In the genomic region with DNA sequence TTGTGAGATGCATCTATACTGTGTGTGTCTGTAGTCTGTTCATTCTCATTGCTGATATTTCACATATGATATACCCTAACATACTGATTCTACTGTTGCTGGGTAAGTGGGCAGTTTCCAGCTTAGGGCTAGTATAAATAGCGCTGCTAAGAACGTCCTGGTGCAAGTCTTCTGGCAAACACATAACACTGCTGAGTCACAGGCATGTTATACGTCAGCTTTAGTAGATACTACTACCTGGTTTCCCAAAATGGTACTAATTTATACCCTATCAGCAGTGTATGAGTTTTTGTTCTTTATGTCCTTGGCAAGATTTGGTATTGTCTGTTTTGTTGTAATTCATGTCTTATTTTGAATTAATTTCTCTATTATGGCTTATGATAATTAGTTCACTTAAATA, we compare ENCODE assay signal across 12 cellular contexts. TPM values are rescaled to one million over a fixed set of nuclear protein-coding genes. Genes with fewer than 3 reads are reported as not detected.
DNase-seq lines count a peak whose midpoint lies in the region; ATAC-seq lines count a peak whose summit lies in the region.
"Had no signal": no experiment of that assay in that cellular context is flagged by ENCODE, and none has a peak within 500 bp of the region (broad histone marks: within the 10 kb centered on the region; RNA-seq: fewer than 3 reads in every experiment).

No MANE protein-coding gene starts in this region.

- intact Hi-C loops in activated T-helper 1 cell treated with anti-CD3 and anti-CD28 coated beads, Interleukin-12 subunit alpha, Interleukin-12 subunit beta, Interleukin-2, Interleukin-4 antibody, amounts not matched to agents 30 ng/mL and 10 ng/mL and 1 ng/mL, durations not matched to agents 14 hours and 24 hours and 36 hours (cut with micrococcal nuclease): loop anchor here (5.0 to 10.0 kb wide), 2 partner anchors 594 to 1761 kb away; partner anchors contain the start of genes GCC2, SEPTIN10 and SOWAHC
- intact Hi-C loops in Right ventricle myocardium superior (cut with DNase I): no loop called here

- peak overlapping the region; percentile 66 for H3K27ac Mint-ChIP-seq in activated naive CD4-positive, alpha-beta T cell treated with anti-CD3 and anti-CD28 coated beads, Interleukin-2, amount 50 U/mL, for 24 hours
- H3K27ac Mint-ChIP-seq in activated T-helper 1 cell treated with anti-CD3 and anti-CD28 coated beads, Interleukin-12 subunit alpha, Interleukin-12 subunit beta, Interleukin-2, Interleukin-4 antibody, amounts not matched to agents 30 ng/mL and 10 ng/mL and 1 ng/mL, durations not matched to agents 14 hours and 24 hours and 36 hours: peak overlapping the region; percentile 95
- no peak overlapping the region for H3K27ac Mint-ChIP-seq in stimulated activated memory B cell treated with anti-CD40 and anti-IgM and Interleukin-4, amounts not matched to agents 10 μg/mL and 1 μg/mL and 100 μg/mL, for 72 hours

- peaks cover 2% of the 10 kb centered on the region for H3K27me3 Mint-ChIP-seq in activated naive CD4-positive, alpha-beta T cell treated with anti-CD3 and anti-CD28 coated beads, Interleukin-2, amount 50 U/mL, for 24 hours
- H3K27me3 Mint-ChIP-seq in activated T-helper 1 cell treated with anti-CD3 and anti-CD28 coated beads, Interleukin-12 subunit alpha, Interleukin-12 subunit beta, Interleukin-2, Interleukin-4 antibody, amounts not matched to agents 30 ng/mL and 10 ng/mL and 1 ng/mL, durations not matched to agents 14 hours and 24 hours and 36 hours (ENCODE audit: insufficient read depth): no peaks in the 10 kb centered on the region
- no peaks in the 10 kb centered on the region for H3K27me3 Mint-ChIP-seq in stimulated activated memory B cell treated with anti-CD40 and anti-IgM and Interleukin-4, amounts not matched to agents 10 μg/mL and 1 μg/mL and 100 μg/mL, for 72 hours

- peaks cover 38% of the 10 kb centered on the region for H3K4me1 Mint-ChIP-seq in activated naive CD4-positive, alpha-beta T cell treated with anti-CD3 and anti-CD28 coated beads, Interleukin-2, amount 50 U/mL, for 24 hours
- peaks cover 18% of the 10 kb centered on the region for H3K4me1 Mint-ChIP-seq in activated T-helper 1 cell treated with anti-CD3 and anti-CD28 coated beads, Interleukin-12 subunit alpha, Interleukin-12 subunit beta, Interleukin-2, Interleukin-4 antibody, amounts not matched to agents 30 ng/mL and 10 ng/mL and 1 ng/mL, durations not matched to agents 14 hours and 24 hours and 36 hours (ENCODE audit: low read depth)
- peaks cover 29% of the 10 kb centered on the region for H3K4me1 Mint-ChIP-seq in stimulated activated memory B cell treated with anti-CD40 and anti-IgM and Interleukin-4, amounts not matched to agents 10 μg/mL and 1 μg/mL and 100 μg/mL, for 72 hours

- no peak for DNase-seq in activated naive CD4-positive, alpha-beta T cell (lab: John Stamatoyannopoulos, UW)
- no peak for DNase-seq in activated T-helper 1 cell treated with anti-CD3 and anti-CD28 coated beads, Interleukin-12 subunit alpha, Interleukin-12 subunit beta, Interleukin-2, Interleukin-4 antibody, amounts not matched to agents 30 ng/mL and 10 ng/mL and 1 ng/mL, durations not matched to agents 14 hours and 24 hours and 36 hours (ENCODE audit: low spot score)
- no peak for DNase-seq in Right ventricle myocardium superior
- no peak for DNase-seq in AG08395 (ENCODE audit: low spot score)
- DNase-seq in NCI-H510A treated with DMSO at 0.1 percent for 48 hours (lab: John Stamatoyannopoulos, UW): no peak
- no peak for DNase-seq in NCI-H2107 treated with DMSO at 0.1 percent for 48 hours (lab: John Stamatoyannopoulos, UW; ENCODE audit: unreplicated experiment)
- DNase-seq: foreskin melanocyte; NCI-H748 treated with DMSO at 0.1 percent for 48 hours; stimulated activated CD4-positive, alpha-beta T cell treated with anti-CD3 and anti-CD28 coated beads, Interleukin-2, amount 100 ng/mL, for 24 hours; tibial artery had no signal

- no peaks in the 10 kb centered on the region for H3K9me3 Mint-ChIP-seq in activated naive CD4-positive, alpha-beta T cell treated with anti-CD3 and anti-CD28 coated beads, Interleukin-2, amount 50 U/mL, for 24 hours
- no peaks in the 10 kb centered on the region for H3K9me3 Mint-ChIP-seq in activated T-helper 1 cell treated with anti-CD3 and anti-CD28 coated beads, Interleukin-12 subunit alpha, Interleukin-12 subunit beta, Interleukin-2, Interleukin-4 antibody, amounts not matched to agents 30 ng/mL and 10 ng/mL and 1 ng/mL, durations not matched to agents 14 hours and 24 hours and 36 hours
- no peaks in the 10 kb centered on the region for H3K9me3 Mint-ChIP-seq in stimulated activated memory B cell treated with anti-CD40 and anti-IgM and Interleukin-4, amounts not matched to agents 10 μg/mL and 1 μg/mL and 100 μg/mL, for 72 hours

- peak; percentile 63 for ATAC-seq in Right ventricle myocardium superior (ENCODE audit: poor library complexity)
- no peak for ATAC-seq in stimulated activated memory B cell treated with anti-CD40 and anti-IgM and Interleukin-4, amounts not matched to agents 10 μg/mL and 1 μg/mL and 100 μg/mL, for 72 hours

- peaks cover 5% of the 10 kb centered on the region for H3K36me3 Mint-ChIP-seq in activated naive CD4-positive, alpha-beta T cell treated with anti-CD3 and anti-CD28 coated beads, Interleukin-2, amount 50 U/mL, for 24 hours
- peaks cover 22% of the 10 kb centered on the region for H3K36me3 Mint-ChIP-seq in activated T-helper 1 cell treated with anti-CD3 and anti-CD28 coated beads, Interleukin-12 subunit alpha, Interleukin-12 subunit beta, Interleukin-2, Interleukin-4 antibody, amounts not matched to agents 30 ng/mL and 10 ng/mL and 1 ng/mL, durations not matched to agents 14 hours and 24 hours and 36 hours (ENCODE audit: low read depth)
- peaks cover 26% of the 10 kb centered on the region for H3K36me3 Mint-ChIP-seq in stimulated activated memory B cell treated with anti-CD40 and anti-IgM and Interleukin-4, amounts not matched to agents 10 μg/mL and 1 μg/mL and 100 μg/mL, for 72 hours

- peak overlapping the region; percentile 91 for H3K4me3 Mint-ChIP-seq in activated naive CD4-positive, alpha-beta T cell treated with anti-CD3 and anti-CD28 coated beads, Interleukin-2, amount 50 U/mL, for 24 hours
- H3K4me3 Mint-ChIP-seq in activated T-helper 1 cell treated with anti-CD3 and anti-CD28 coated beads, Interleukin-12 subunit alpha, Interleukin-12 subunit beta, Interleukin-2, Interleukin-4 antibody, amounts not matched to agents 30 ng/mL and 10 ng/mL and 1 ng/mL, durations not matched to agents 14 hours and 24 hours and 36 hours: peak overlapping the region; percentile 90
- peak overlapping the region; percentile 84 for H3K4me3 Mint-ChIP-seq in stimulated activated memory B cell treated with anti-CD40 and anti-IgM and Interleukin-4, amounts not matched to agents 10 μg/mL and 1 μg/mL and 100 μg/mL, for 72 hours

RNA-seq across cellular contexts. Expression of gene NPHP1, which starts 1.2 kb away (rescaled TPM):
- total RNA-seq in activated T-helper 1 cell treated with anti-CD3 and anti-CD28 coated beads, Interleukin-12 subunit alpha, Interleukin-12 subunit beta, Interleukin-2, Interleukin-4 antibody, amounts not matched to agents 30 ng/mL and 10 ng/mL and 1 ng/mL, durations not matched to agents 14 hours and 24 hours and 36 hours: 0.12 and 0.70 TPM in 2 replicates
- 4.5 TPM for total RNA-seq in Right ventricle myocardium superior

RNA-seq across cellular contexts. Expression of gene MTLN, which starts 6.3 kb away (rescaled TPM):
- 73.5 and 79.6 TPM in 2 replicates for total RNA-seq in activated T-helper 1 cell treated with anti-CD3 and anti-CD28 coated beads, Interleukin-12 subunit alpha, Interleukin-12 subunit beta, Interleukin-2, Interleukin-4 antibody, amounts not matched to agents 30 ng/mL and 10 ng/mL and 1 ng/mL, durations not matched to agents 14 hours and 24 hours and 36 hours
- 193 TPM for total RNA-seq in Right ventricle myocardium superior
